ENCODE assay signal across 8 cellular contexts in genomic region chr3:57303520-57303919, GRCh38. TPM values are rescaled to one million over a fixed set of nuclear protein-coding genes. Genes with fewer than 3 reads are reported as not detected.
A peak's percentile ranks its signal among the peaks of the same experiment; 100 is the strongest.
DNase-seq lines count a peak whose midpoint lies in the region; ATAC-seq and TF ChIP-seq lines count a peak whose summit lies in the region.
"Not testable (repeated sequence)": the region's sequence is repeated elsewhere in the genome, so short reads cannot be mapped to it uniquely, and the experiment has no call there.
"Had no signal": no experiment of that assay in that cellular context is flagged by ENCODE, and none has a peak within 500 bp of the region (broad histone marks: within the 10 kb centered on the region; RNA-seq: fewer than 3 reads in every experiment).

No MANE protein-coding gene starts in this region.

- not testable (repeated sequence) for TF ChIP-seq RAD21 in HCT116 (IDR thresholded peaks at IDR 0.05; ENCODE audit: low read depth)

- CTCF ChIA-PET in HCT116 (lab: Charles Lee) = not testable (repeated sequence)

- not testable (repeated sequence) for BruUV-seq in HCT116 (replicated peaks; lab: Mats Ljungman, UMichigan)

- H3K36me3 ChIP-seq in HCT116 (ENCODE audit: control insufficient read depth in 1 of 2, insufficient read depth in 2 of 2, low read length in 2 of 2); SJSA1: not testable (repeated sequence)

- H3K79me2 ChIP-seq in HCT116 (ENCODE audit: insufficient read depth, low read length) = not testable (repeated sequence)

- not testable (repeated sequence) for H3K4me3 ChIP-seq in HCT116 (replicated peaks in 1 of 2; ENCODE audit: low read depth in 1 of 2, low read length in 2 of 2); SJSA1; fibroblast of the aortic adventitia (ENCODE audit: low read depth, low read length); skeletal muscle cell (ENCODE audit: low read depth, low read length)

- 0 out of 2 replicates have a peak overlapping the region, but pooled peaks have one; percentile 12 for H3K4me2 ChIP-seq in HCT116 (ENCODE audit: low read length)

- peak; percentile 42; the same call in 1 of the 2 replicates for ATAC-seq in HCT116

- H3K9me2 ChIP-seq in HCT116 (ENCODE audit: insufficient read depth) = not testable (repeated sequence)

- H3K27me3 ChIP-seq in HCT116 (ENCODE audit: insufficient read depth, low read length); SJSA1 (replicated peaks): not testable (repeated sequence)

- POLR2A ChIA-PET in HCT116 (lab: Charles Lee) = not testable (repeated sequence)

- RAD21 ChIA-PET in HCT116 (lab: Charles Lee; ENCODE audit: low non-redundant PET in 1 of 2, low total read pairs in 2 of 2, uncharacterized antibody in 2 of 2, unreplicated experiment in 2 of 2) = not testable (repeated sequence)

- not testable (repeated sequence) for H4K20me1 ChIP-seq in HCT116 (ENCODE audit: insufficient read depth)

- intact Hi-C loops in HCT116 (cut with micrococcal nuclease) = not testable (repeated sequence)

- peak; percentile 19 for DNase-seq in Daoy (ENCODE audit: low read depth)
- DNase-seq in HCT116 (ENCODE audit: low read depth, low spot score) = not testable (repeated sequence)
- DNase-seq in LoVo (ENCODE audit: low spot score) = peak; percentile 39
- peak in 1 of 2 experiments; percentile 30 for DNase-seq in SJSA1 (ENCODE audit: low read depth in 1 of 2, low spot score in 2 of 2)
- DNase-seq in astrocyte of the hippocampus (ENCODE audit: low read depth, low spot score) = peak; percentile 59
- DNase-seq in fibroblast of the aortic adventitia (ENCODE audit: low read depth) = peak; percentile 25
- DNase-seq in skeletal muscle cell (ENCODE audit: low read depth) = peak; percentile 8

- not testable (repeated sequence) for H3K27ac ChIP-seq in HCT116 (ENCODE audit: low read depth, low read length)
- 0 out of 2 replicates have a peak overlapping the region, but pooled peaks have one; percentile 31 for H3K27ac ChIP-seq in SJSA1

- H3K9me3 ChIP-seq in HCT116 (ENCODE audit: control insufficient read depth in 1 of 2, insufficient read depth in 1 of 2, low read depth in 1 of 2, low read length in 2 of 2); SJSA1 (replicated peaks): not testable (repeated sequence)

- not testable (repeated sequence) for TF ChIP-seq CTCF in HCT116 (IDR thresholded peaks at IDR 0.05 in 2 of 3, conservative IDR thresholded peaks at IDR 0.05 in 1 of 3; ENCODE audit: borderline replicate concordance in 1 of 3, insufficient read depth in 1 of 3, low read depth in 2 of 3, low read length in 2 of 3); fibroblast of the aortic adventitia (IDR thresholded peaks at IDR 0.05; ENCODE audit: insufficient read depth, low read length)

- H2AFZ ChIP-seq in HCT116 (ENCODE audit: low read depth, low read length, poor library complexity, severe bottlenecking) = not testable (repeated sequence)

- not testable (repeated sequence) for H3K4me1 ChIP-seq in HCT116 (ENCODE audit: control insufficient read depth in 1 of 2, insufficient read depth in 2 of 2, low read length in 2 of 2); SJSA1 (replicated peaks)

- not testable (repeated sequence) for H3K9ac ChIP-seq in HCT116 (ENCODE audit: low read length)

- not testable (repeated sequence) for TF ChIP-seq POLR2A in HCT116 (IDR thresholded peaks at IDR 0.05; ENCODE audit: borderline replicate concordance, extremely low read depth, insufficient read depth, insufficient read length)

RNA-seq across cellular contexts. Expression of gene ASB14, which starts 11.0 kb away (rescaled TPM):
- total RNA-seq in Daoy (2014; rRNA removed; shearing (Covaris generic)) = not detected in 2 replicates
- total RNA-seq in HCT116 (2021; ENCODE audit: unreplicated experiment) (not detected), fibroblast of the aortic adventitia (ENCODE audit: low replicate concordance) (under 0.01 TPM in 1 of 2 replicates, not detected in the other)
- polyA plus RNA-seq in HCT116 (2012) = 0.07 and 0.13 TPM in 2 replicates
- total RNA-seq in SJSA1 (2014; rRNA removed; shearing (Covaris generic)) = not detected in 2 replicates
- total RNA-seq: GM12878 had no signal
